Comparison of ENCODE assay signal across 1 cellular context in the genomic region with DNA sequence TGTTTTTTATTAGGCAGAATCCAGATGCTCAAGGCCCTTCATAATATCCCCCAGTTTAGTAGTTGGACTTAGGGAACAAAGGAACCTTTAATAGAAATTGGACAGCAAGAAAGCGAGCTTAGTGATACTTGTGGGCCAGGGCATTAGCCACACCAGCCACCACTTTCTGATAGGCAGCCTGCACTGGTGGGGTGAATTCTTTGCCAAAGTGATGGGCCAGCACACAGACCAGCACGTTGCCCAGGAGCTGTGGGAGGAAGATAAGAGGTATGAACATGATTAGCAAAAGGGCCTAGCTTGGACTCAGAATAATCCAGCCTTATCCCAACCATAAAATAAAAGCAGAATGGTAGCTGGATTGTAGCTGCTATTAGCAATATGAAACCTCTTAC.
TF ChIP-seq lines count a peak whose summit lies in the region.

No MANE protein-coding gene starts in this region.

TF ChIP-seq in IMR-90, 13 proteins besides CTCF, POLR2A, EP300 and RAD21:
- TF ChIP-seq BHLHE40 (IDR thresholded peaks at IDR 0.05; ENCODE audit: low read depth, low read length) (no peak), RCOR1 (IDR thresholded peaks at IDR 0.05; ENCODE audit: insufficient replicate concordance, low read length) (no peak), CEBPB (IDR thresholded peaks at IDR 0.05; ENCODE audit: low read depth, low read length) (no peak), CHD1 (IDR thresholded peaks at IDR 0.05; ENCODE audit: low read depth, low read length) (no peak)
